ENCODE assay signal across 2 cellular contexts in genomic region chr12:110654238-110654637, GRCh38. TPM values are rescaled to one million over a fixed set of nuclear protein-coding genes. Genes with fewer than 3 reads are reported as not detected.
"Had no signal": no experiment of that assay in that cellular context is flagged by ENCODE, and none has a peak within 500 bp of the region (broad histone marks: within the 10 kb centered on the region; RNA-seq: fewer than 3 reads in every experiment).

No MANE protein-coding gene starts in this region.

RNA-seq across cellular contexts. Expression of gene HVCN1, which starts 34.7 kb away (rescaled TPM):
- polyA plus RNA-seq: mammary epithelial cell, neural cell had no signal
